ENCODE assay signal across 1 cellular context in the genomic region with DNA sequence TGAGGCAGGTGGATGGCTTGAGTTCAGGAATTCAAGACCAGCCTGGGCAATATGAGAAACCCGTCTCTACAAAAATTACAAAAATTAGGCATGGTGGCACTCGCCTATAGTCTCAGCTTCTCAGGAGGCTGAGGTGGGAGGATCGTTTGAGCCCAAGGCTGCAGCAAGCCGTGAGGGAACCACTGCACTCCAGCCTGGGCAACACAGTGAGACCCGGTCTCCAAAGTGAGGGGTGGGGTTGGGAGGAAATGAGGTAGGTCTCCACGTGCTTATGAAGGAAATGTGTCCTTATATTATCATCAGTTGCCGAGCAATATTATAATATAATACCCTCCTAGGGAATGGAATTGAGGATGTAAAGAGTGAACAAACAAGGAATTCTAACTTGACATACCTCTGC.
TF ChIP-seq lines count a peak whose summit lies in the region.

No MANE protein-coding gene starts in this region.

TF ChIP-seq in HEK293, 187 proteins besides CTCF, POLR2A, EP300 and RAD21 (continued from another document):
- TF ChIP-seq ZSCAN5A (tag by site-specific recombination; IDR thresholded peaks at IDR 0.05): no peak
- TF ChIP-seq ZNF121 (tag by site-specific recombination; IDR thresholded peaks at IDR 0.05): peak; percentile 81
